Comparison of ENCODE assay signal across 8 cellular contexts in genomic region chr4:148376151-148376550, GRCh38.
DNase-seq lines count a peak whose midpoint lies in the region; ATAC-seq, FAIRE-seq and TF ChIP-seq lines count a peak whose summit lies in the region.

No MANE protein-coding gene starts in this region.

- ATAC-seq in A549 (no peak), HCT116 (peak; percentile 52; the same call in 1 of the 2 replicates), T-cell (replicated peaks in 1 of 4) (peak; percentile 78 to 96 (median 93)), HG03378 (IDR thresholded peaks at IDR 0.05; ENCODE audit: unreplicated experiment) (no peak)

- no peaks in the 10 kb centered on the region for H3K36me3 ChIP-seq in HCT116 (ENCODE audit: control insufficient read depth in 1 of 2, insufficient read depth in 2 of 2, low read length in 2 of 2)
- H3K36me3 ChIP-seq in sigmoid colon: no peaks in the 10 kb centered on the region
- no peaks in the 10 kb centered on the region for H3K36me3 ChIP-seq in vagina

- TF ChIP-seq RAD21 in A549 (conservative IDR thresholded peaks at IDR 0.05 in 1 of 2, IDR thresholded peaks at IDR 0.05 in 1 of 2) (no peak), HCT116 (IDR thresholded peaks at IDR 0.05; ENCODE audit: low read depth) (no peak)

- peak overlapping the region; percentile 63 to 80 (median 66) for H3K4me3 Mint-ChIP-seq in T-cell

- no peak overlapping the region for H3K9ac ChIP-seq in HCT116 (ENCODE audit: low read length)

- RAD21 ChIA-PET in HCT116 (lab: Charles Lee; ENCODE audit: low non-redundant PET in 1 of 2, low total read pairs in 2 of 2, uncharacterized antibody in 2 of 2, unreplicated experiment in 2 of 2): no interaction called here

- DNase-seq in A549 (ENCODE audit: low read depth in 1 of 2, low spot score in 1 of 2) (peak in 1 of 2 experiments; percentile 23), HCT116 (ENCODE audit: low read depth, low spot score) (peak; percentile 45), T-cell (peak; percentile 12 to 75 (median 55)), fibroblast of peridontal ligament (ENCODE audit: extremely low read depth) (peak; percentile 26), sigmoid colon (peak; percentile 75), vagina (ENCODE audit: extremely low spot score in 2 of 2) (no peak), GM03348 (ENCODE audit: low spot score) (no peak)

- no peaks in the 10 kb centered on the region for H3K9me2 ChIP-seq in HCT116 (ENCODE audit: insufficient read depth)

- H3K27me3 ChIP-seq in HCT116 (ENCODE audit: insufficient read depth, low read length) (no peaks in the 10 kb centered on the region), sigmoid colon (no peaks in the 10 kb centered on the region), vagina (no peaks in the 10 kb centered on the region)

- peaks cover 6% of the 10 kb centered on the region for H3K36me3 Mint-ChIP-seq in T-cell

- TF ChIP-seq EP300 in A549 (IDR thresholded peaks at IDR 0.05) (no peak), sigmoid colon (IDR thresholded peaks at IDR 0.05) (no peak)

- FAIRE-seq in A549 (lab: Jason Lieb, UNC): no peak

- CTCF ChIA-PET in A549 (lab: Yijun Ruan, JAX): interaction anchor here (1.1 kb wide), 1 partner anchor 11 kb away, joined by 3 read pairs; no protein-coding TSS in a partner anchor
- CTCF ChIA-PET in HCT116 (lab: Charles Lee): no interaction called here
- CTCF ChIA-PET in T-cell (lab: Charles Lee): interaction anchor here (0.6 to 1.6 kb wide), 8 partner anchors 15 to 316 kb away, joined by 3 to 10 read pairs (median 3); partner anchors contain the start of gene NR3C2 (in 1 of the 2)

- H3K27ac Mint-ChIP-seq in T-cell: peak overlapping the region; percentile 87 to 89

- no peak for TF ChIP-seq CTCF in A549 (IDR thresholded peaks at IDR 0.05)
- no peak for TF ChIP-seq CTCF in HCT116 (IDR thresholded peaks at IDR 0.05 in 2 of 3, conservative IDR thresholded peaks at IDR 0.05 in 1 of 3; ENCODE audit: borderline replicate concordance in 1 of 3, insufficient read depth in 1 of 3, low read depth in 2 of 3, low read length in 2 of 3)
- no peak for TF ChIP-seq CTCF in sigmoid colon (IDR thresholded peaks at IDR 0.05)
- no peak for TF ChIP-seq CTCF in vagina (IDR thresholded peaks at IDR 0.05)

- H3K4me1 Mint-ChIP-seq in T-cell: peaks cover 38 to 48% (median 42%) of the 10 kb centered on the region in 3 donors

- peak overlapping the region; percentile 80 for H2AFZ ChIP-seq in HCT116 (ENCODE audit: low read depth, low read length, poor library complexity, severe bottlenecking)

- peak overlapping the region; percentile 38; the same call in 2 of the 3 replicates for H3K4me2 ChIP-seq in A549
- H3K4me2 ChIP-seq in HCT116 (ENCODE audit: low read length): peak overlapping the region; percentile 49

- no peaks in the 10 kb centered on the region for H3K79me2 ChIP-seq in HCT116 (ENCODE audit: insufficient read depth, low read length)

- H3K27ac ChIP-seq in A549 (no peak overlapping the region), HCT116 (ENCODE audit: low read depth, low read length) (no peak overlapping the region), sigmoid colon (peak overlapping the region in 3 of 4 donors; percentile 1 to 54 (median 48)), vagina (no peak overlapping the region)

- intact Hi-C loops in HCT116 (cut with micrococcal nuclease) (no loop called here), sigmoid colon (cut with DNase I) (loop anchor here (5.0 kb wide), 1 partner anchor 66 kb away; the partner anchor contains the start of gene NR3C2), vagina (cut with DNase I) (no loop called here)

- no peaks in the 10 kb centered on the region; the same call in 2 of the 3 replicates for H3K4me1 ChIP-seq in A549
- H3K4me1 ChIP-seq in HCT116 (ENCODE audit: control insufficient read depth in 1 of 2, insufficient read depth in 2 of 2, low read length in 2 of 2): peaks cover 4 to 8% of the 10 kb centered on the region in 2 experiments; a peak in 3 of 4 replicates
- H3K4me1 ChIP-seq in sigmoid colon: peaks cover 0 to 12% (median 3%) of the 10 kb centered on the region in 4 donors
- H3K4me1 ChIP-seq in vagina: peaks cover 17% of the 10 kb centered on the region

- H3K4me3 ChIP-seq in A549: no peak overlapping the region
- H3K4me3 ChIP-seq in HCT116 (replicated peaks in 1 of 2; ENCODE audit: low read depth in 1 of 2, low read length in 2 of 2): no peak overlapping the region
- H3K4me3 ChIP-seq in sigmoid colon: peak overlapping the region in 3 of 4 donors; percentile 23 to 38 (median 38)
- no peak overlapping the region for H3K4me3 ChIP-seq in vagina

- no peak for TF ChIP-seq POLR2A in A549 (IDR thresholded peaks at IDR 0.05; ENCODE audit: low read length)
- no peak for TF ChIP-seq POLR2A in HCT116 (IDR thresholded peaks at IDR 0.05; ENCODE audit: borderline replicate concordance, extremely low read depth, insufficient read depth, insufficient read length)
- no peak for TF ChIP-seq POLR2A in sigmoid colon (IDR thresholded peaks at IDR 0.05)
- no peak for TF ChIP-seq POLR2A in vagina (IDR thresholded peaks at IDR 0.05)

- BruUV-seq in HCT116 (replicated peaks; lab: Mats Ljungman, UMichigan): no TSS peak

- under 1% methylated on average over 3 of the region's 3 CpGs for WGBS in A549 (ENCODE audit: missing lambda C conversion rate)
- 0 to 6% methylated on average over 3 of the region's 3 CpGs for WGBS in sigmoid colon, 2 donors

- H4K20me1 ChIP-seq in HCT116 (ENCODE audit: insufficient read depth): no peaks in the 10 kb centered on the region

- H3K9me3 ChIP-seq in A549: no peaks in the 10 kb centered on the region
- H3K9me3 ChIP-seq in HCT116 (ENCODE audit: control insufficient read depth in 1 of 2, insufficient read depth in 1 of 2, low read depth in 1 of 2, low read length in 2 of 2): no peaks in the 10 kb centered on the region
- no peaks in the 10 kb centered on the region for H3K9me3 ChIP-seq in sigmoid colon
- no peaks in the 10 kb centered on the region for H3K9me3 ChIP-seq in vagina

- POLR2A ChIA-PET in A549 (lab: Yijun Ruan, JAX): no interaction called here
- POLR2A ChIA-PET in HCT116 (lab: Charles Lee): no interaction called here
- POLR2A ChIA-PET in T-cell (lab: Charles Lee): interaction anchor here (0.6 to 2.2 kb wide), 7 partner anchors 9 to 1934 kb away, joined by 3 to 10 read pairs (median 4); partner anchors contain the start of gene NR3C2 (in 1 of the 2)

- no peaks in the 10 kb centered on the region for H3K27me3 Mint-ChIP-seq in T-cell

- H3K9me3 Mint-ChIP-seq in T-cell: no peaks in the 10 kb centered on the region

TF ChIP-seq in A549, 52 proteins besides CTCF, POLR2A, EP300 and RAD21 (continues in another document):
- TF ChIP-seq NFE2L2 (conservative IDR thresholded peaks at IDR 0.05; ENCODE audit: low read length) (no peak), HOXA7 (CRISPR knock-in tag; IDR thresholded peaks at IDR 0.05) (no peak), TFCP2L1 (CRISPR knock-in tag; IDR thresholded peaks at IDR 0.05) (no peak), USF2 (IDR thresholded peaks at IDR 0.05) (no peak), E2F6 (IDR thresholded peaks at IDR 0.05; ENCODE audit: borderline replicate concordance, low read depth) (no peak), CBX2 (IDR thresholded peaks at IDR 0.05; ENCODE audit: borderline replicate concordance, low read depth) (no peak), ZC3H11A (IDR thresholded peaks at IDR 0.05) (no peak), NPAS2 (CRISPR knock-in tag; IDR thresholded peaks at IDR 0.05; ENCODE audit: borderline replicate concordance) (no peak)

TF ChIP-seq in HCT116, 20 proteins besides CTCF, POLR2A, EP300 and RAD21:
- TF ChIP-seq SP1 (IDR thresholded peaks at IDR 0.05; ENCODE audit: low read depth) (peak; percentile 23; the same call in 1 of the 2 replicates), CEBPB (IDR thresholded peaks at IDR 0.05; ENCODE audit: low read depth) (no peak), EGR1 (IDR thresholded peaks at IDR 0.05; ENCODE audit: low read depth) (no peak), JUND (IDR thresholded peaks at IDR 0.05) (no peak), TCF7L2 (IDR thresholded peaks at IDR 0.05; ENCODE audit: borderline replicate concordance, extremely low read depth, insufficient read depth, insufficient read length) (peak; percentile 15), POLR2AphosphoS5 (IDR thresholded peaks at IDR 0.05; ENCODE audit: low read depth, low read length) (peak; percentile 34; the same call in 1 of the 2 replicates), EZH2phosphoT487 (IDR thresholded peaks at IDR 0.05; ENCODE audit: borderline replicate concordance) (no peak)
- TF ChIP-seq, protein P1, sequence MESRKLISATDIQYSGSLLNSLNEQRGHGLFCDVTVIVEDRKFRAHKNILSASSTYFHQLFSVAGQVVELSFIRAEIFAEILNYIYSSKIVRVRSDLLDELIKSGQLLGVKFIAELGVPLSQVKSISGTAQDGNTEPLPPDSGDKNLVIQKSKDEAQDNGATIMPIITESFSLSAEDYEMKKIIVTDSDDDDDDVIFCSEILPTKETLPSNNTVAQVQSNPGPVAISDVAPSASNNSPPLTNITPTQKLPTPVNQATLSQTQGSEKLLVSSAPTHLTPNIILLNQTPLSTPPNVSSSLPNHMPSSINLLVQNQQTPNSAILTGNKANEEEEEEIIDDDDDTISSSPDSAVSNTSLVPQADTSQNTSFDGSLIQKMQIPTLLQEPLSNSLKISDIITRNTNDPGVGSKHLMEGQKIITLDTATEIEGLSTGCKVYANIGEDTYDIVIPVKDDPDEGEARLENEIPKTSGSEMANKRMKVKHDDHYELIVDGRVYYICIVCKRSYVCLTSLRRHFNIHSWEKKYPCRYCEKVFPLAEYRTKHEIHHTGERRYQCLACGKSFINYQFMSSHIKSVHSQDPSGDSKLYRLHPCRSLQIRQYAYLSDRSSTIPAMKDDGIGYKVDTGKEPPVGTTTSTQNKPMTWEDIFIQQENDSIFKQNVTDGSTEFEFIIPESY (IDR thresholded peaks at IDR 0.05; ENCODE audit: extremely low read depth, insufficient replicate concordance, low read length): no peak

Comparison
In these comparisons a context has a peak if more than half of its experiments do, and no peak if none do; other contexts are left out.
1. ATAC-seq: peak in HCT116 (single experiment) and T-cell (4 of 4); none in A549 (0 of 2) and HG03378 (single experiment).
2. DNase-seq: peak in HCT116 (single experiment), T-cell (34 of 34), fibroblast of peridontal ligament (single experiment) and sigmoid colon (single experiment); none in vagina (0 of 2) and GM03348 (single experiment).
3. H3K27ac ChIP-seq: peak in sigmoid colon (3 of 4); none in A549 (0 of 2), HCT116 (single experiment) and vagina (single experiment).
4. H3K4me3 ChIP-seq: peak in sigmoid colon (3 of 4); none in A549 (single experiment), HCT116 (0 of 2) and vagina (0 of 2).
5. POLR2A ChIA-PET loops: an anchor here in T-cell (0.6 to 2.2 kb wide); none called in A549 and HCT116.